8 cellular contexts compared by ENCODE assay signal in the genomic region with DNA sequence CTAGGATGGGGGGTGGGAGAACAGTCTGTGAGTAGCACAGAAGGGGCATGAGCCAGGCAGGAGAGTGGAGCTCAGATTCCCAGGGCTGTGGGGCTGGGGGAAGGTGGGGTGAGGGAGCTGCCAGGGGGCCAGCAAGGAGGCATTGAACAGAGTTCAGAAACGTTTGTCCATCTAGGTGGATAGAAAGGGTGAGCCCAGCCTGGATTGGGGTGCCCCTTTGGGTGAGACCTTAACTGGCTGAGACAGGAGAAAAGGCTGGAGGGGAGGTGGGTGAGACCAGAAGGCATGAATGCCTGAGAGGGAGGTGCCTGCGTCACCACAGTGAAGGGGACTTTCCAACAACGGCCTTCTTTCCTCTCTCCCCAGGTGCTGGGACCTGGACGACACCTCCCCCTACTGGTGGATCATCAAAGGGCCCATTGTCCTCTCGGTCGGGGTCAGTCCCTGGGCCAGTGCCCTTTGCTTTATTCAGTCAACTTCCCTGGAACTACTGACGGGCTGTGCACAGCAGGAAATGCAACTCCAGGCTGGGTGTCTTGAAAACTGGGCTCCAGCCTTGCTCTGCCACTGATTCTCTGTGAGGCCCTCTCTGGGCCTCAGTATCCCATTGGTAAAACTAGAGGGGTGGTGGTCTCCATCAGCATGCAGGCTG. TPM values are rescaled to one million over a fixed set of nuclear protein-coding genes. Genes with fewer than 3 reads are reported as not detected.
DNase-seq lines count a peak whose midpoint lies in the region; ATAC-seq and TF ChIP-seq lines count a peak whose summit lies in the region.

No MANE protein-coding gene starts in this region.

- WGBS in liver, result 17% methylated on average over 7 of the region's 7 CpGs
- WGBS in tibial nerve, 2 donors, result 24 to 28% methylated on average over 7 of the region's 7 CpGs

- no peaks in the 10 kb centered on the region for H3F3A ChIP-seq in PC-3 (ENCODE audit: low read length, unreplicated experiment)

- intact Hi-C loops in PC-3 (cut with micrococcal nuclease) (loop anchor here (5.0 kb wide), 1 partner anchor 227 kb away; no protein-coding TSS in a partner anchor), breast epithelium (cut with DNase I; ENCODE audit: low total_unique reads) (loop anchor here (10.0 kb wide), 2 partner anchors 170 to 1830 kb away; a partner anchor contains a TSS)

- no peak overlapping the region for H2AFZ ChIP-seq in PC-3 (ENCODE audit: low read length)

- no peaks in the 10 kb centered on the region for H3K9me2 ChIP-seq in PC-3 (replicated peaks; ENCODE audit: low read length)

- no peaks in the 10 kb centered on the region for H3K79me2 ChIP-seq in PC-3 (ENCODE audit: low read length)

- no peak overlapping the region for H3K9ac ChIP-seq in PC-3 (ENCODE audit: low read length)
- H3K9ac ChIP-seq in liver (ENCODE audit: low read depth in 1 of 2, low read length in 2 of 2), result no peak overlapping the region

- BruUV-seq in PC-3 (replicated peaks; lab: Mats Ljungman, UMichigan), result no TSS peak

- CTCF ChIA-PET in PC-3 (lab: Charles Lee), result interaction anchor here (0.6 kb wide), 1 partner anchor 9 kb away, joined by 5 read pairs; no protein-coding TSS in a partner anchor

- TF ChIP-seq POLR2A in breast epithelium (IDR thresholded peaks at IDR 0.05) (no peak), tibial nerve (IDR thresholded peaks at IDR 0.05) (no peak)

- peak; percentile 79 to 82 for TF ChIP-seq RAD21 in liver (IDR thresholded peaks at IDR 0.05)

- H3K4me3 ChIP-seq in PC-3 (ENCODE audit: low read length) (no peak overlapping the region), breast epithelium (no peak overlapping the region), liver (ENCODE audit: low read depth in 1 of 3, low read length in 3 of 3) (no peak overlapping the region), tibial nerve (no peak overlapping the region)

- TF ChIP-seq EP300 in tibial nerve (IDR thresholded peaks at IDR 0.05), result no peak

- DNase-seq in Daoy (ENCODE audit: low read depth) (peak; percentile 94), PC-3 (peak; percentile 69), breast epithelium (ENCODE audit: low spot score in 2 of 2) (no peak), tibial nerve (ENCODE audit: low spot score in 2 of 2) (peak in 1 of 2 donors; percentile 28), cerebellar nuclear complex (lab: John Stamatoyannopoulos, UW) (no peak)

- H3K27ac ChIP-seq in PC-3 (ENCODE audit: low read length), result no peak overlapping the region
- no peak overlapping the region for H3K27ac ChIP-seq in breast epithelium
- no peak overlapping the region for H3K27ac ChIP-seq in liver (ENCODE audit: low read depth in 1 of 2, low read length in 2 of 2)
- H3K27ac ChIP-seq in tibial nerve, result no peak overlapping the region

- H3K9me3 ChIP-seq in PC-3 (ENCODE audit: low read length), result no peaks in the 10 kb centered on the region
- H3K9me3 ChIP-seq in breast epithelium, result no peaks in the 10 kb centered on the region
- H3K9me3 ChIP-seq in liver (ENCODE audit: control insufficient read depth in 4 of 4, low read length in 3 of 4), result no peaks in the 10 kb centered on the region
- no peaks in the 10 kb centered on the region for H3K9me3 ChIP-seq in tibial nerve

- H3K4me1 ChIP-seq in PC-3 (ENCODE audit: insufficient read depth, low read length) (peaks cover 8% of the 10 kb centered on the region; the same call in 1 of the 2 replicates), breast epithelium (no peaks in the 10 kb centered on the region), liver (ENCODE audit: control insufficient read depth in 4 of 4, insufficient read depth in 4 of 4, low read length in 3 of 4) (peaks cover 0 to 7% (median 1%) of the 10 kb centered on the region in 4 donors), tibial nerve (peaks cover 0 to 12% (median 0%) of the 10 kb centered on the region in 4 donors)

- peak; percentile 82 for TF ChIP-seq CTCF in PC-3 (conservative IDR thresholded peaks at IDR 0.05; ENCODE audit: low read depth, low read length)
- peak; percentile 39 to 50 (median 47) for TF ChIP-seq CTCF in breast epithelium (IDR thresholded peaks at IDR 0.05)
- peak; percentile 64 for TF ChIP-seq CTCF in liver (IDR thresholded peaks at IDR 0.05; ENCODE audit: low read depth, low read length, missing input control)
- peak; percentile 37 to 59 (median 39) for TF ChIP-seq CTCF in tibial nerve (IDR thresholded peaks at IDR 0.05)

- H3K27me3 ChIP-seq in PC-3 (ENCODE audit: low read length) (peaks cover 14% of the 10 kb centered on the region; the same call in 1 of the 2 replicates), breast epithelium (no peaks in the 10 kb centered on the region), liver (ENCODE audit: control insufficient read depth in 4 of 4, insufficient read depth in 4 of 4, low read length in 3 of 4) (no peaks in the 10 kb centered on the region), tibial nerve (peaks cover 0 to 9% of the 10 kb centered on the region in 2 donors)

- H3K36me3 ChIP-seq in PC-3 (ENCODE audit: low read depth, low read length) (no peaks in the 10 kb centered on the region), breast epithelium (no peaks in the 10 kb centered on the region), liver (ENCODE audit: control insufficient read depth in 4 of 4, insufficient read depth in 3 of 4, low read depth in 1 of 4, low read length in 3 of 4) (no peaks in the 10 kb centered on the region), tibial nerve (no peaks in the 10 kb centered on the region)

- ATAC-seq in GM19372 (IDR thresholded peaks at IDR 0.05; ENCODE audit: low read depth, unreplicated experiment), result peak; percentile 96
- ATAC-seq in HG03159 (IDR thresholded peaks at IDR 0.05; ENCODE audit: unreplicated experiment), result peak; percentile 96
- ATAC-seq in PC-3, result peak; percentile 67

- no peak overlapping the region for H3K4me2 ChIP-seq in PC-3 (ENCODE audit: low read length)

- POLR2A ChIA-PET in PC-3 (lab: Charles Lee; ENCODE audit: unreplicated experiment), result no interaction called here

- H4K20me1 ChIP-seq in PC-3 (ENCODE audit: low read length), result no peaks in the 10 kb centered on the region

TF ChIP-seq in liver, 16 proteins besides CTCF, POLR2A, EP300 and RAD21:
- TF ChIP-seq EGR1 (IDR thresholded peaks at IDR 0.05; ENCODE audit: low read depth in 2 of 2) (no peak), SP1 (IDR thresholded peaks at IDR 0.05) (peak; percentile 24), RXRA (IDR thresholded peaks at IDR 0.05) (peak; percentile 84 to 90), TAF1 (conservative IDR thresholded peaks at IDR 0.05) (no peak), HNF4G (IDR thresholded peaks at IDR 0.05) (no peak), HNF4A (conservative IDR thresholded peaks at IDR 0.05) (peak; percentile 42 to 61), NR2F2 (IDR thresholded peaks at IDR 0.05) (peak; percentile 72), YY1 (IDR thresholded peaks at IDR 0.05) (no peak)
- TF ChIP-seq, protein P1, sequence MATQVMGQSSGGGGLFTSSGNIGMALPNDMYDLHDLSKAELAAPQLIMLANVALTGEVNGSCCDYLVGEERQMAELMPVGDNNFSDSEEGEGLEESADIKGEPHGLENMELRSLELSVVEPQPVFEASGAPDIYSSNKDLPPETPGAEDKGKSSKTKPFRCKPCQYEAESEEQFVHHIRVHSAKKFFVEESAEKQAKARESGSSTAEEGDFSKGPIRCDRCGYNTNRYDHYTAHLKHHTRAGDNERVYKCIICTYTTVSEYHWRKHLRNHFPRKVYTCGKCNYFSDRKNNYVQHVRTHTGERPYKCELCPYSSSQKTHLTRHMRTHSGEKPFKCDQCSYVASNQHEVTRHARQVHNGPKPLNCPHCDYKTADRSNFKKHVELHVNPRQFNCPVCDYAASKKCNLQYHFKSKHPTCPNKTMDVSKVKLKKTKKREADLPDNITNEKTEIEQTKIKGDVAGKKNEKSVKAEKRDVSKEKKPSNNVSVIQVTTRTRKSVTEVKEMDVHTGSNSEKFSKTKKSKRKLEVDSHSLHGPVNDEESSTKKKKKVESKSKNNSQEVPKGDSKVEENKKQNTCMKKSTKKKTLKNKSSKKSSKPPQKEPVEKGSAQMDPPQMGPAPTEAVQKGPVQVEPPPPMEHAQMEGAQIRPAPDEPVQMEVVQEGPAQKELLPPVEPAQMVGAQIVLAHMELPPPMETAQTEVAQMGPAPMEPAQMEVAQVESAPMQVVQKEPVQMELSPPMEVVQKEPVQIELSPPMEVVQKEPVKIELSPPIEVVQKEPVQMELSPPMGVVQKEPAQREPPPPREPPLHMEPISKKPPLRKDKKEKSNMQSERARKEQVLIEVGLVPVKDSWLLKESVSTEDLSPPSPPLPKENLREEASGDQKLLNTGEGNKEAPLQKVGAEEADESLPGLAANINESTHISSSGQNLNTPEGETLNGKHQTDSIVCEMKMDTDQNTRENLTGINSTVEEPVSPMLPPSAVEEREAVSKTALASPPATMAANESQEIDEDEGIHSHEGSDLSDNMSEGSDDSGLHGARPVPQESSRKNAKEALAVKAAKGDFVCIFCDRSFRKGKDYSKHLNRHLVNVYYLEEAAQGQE (IDR thresholded peaks at IDR 0.05), result no peak
- TF ChIP-seq, protein P2, sequence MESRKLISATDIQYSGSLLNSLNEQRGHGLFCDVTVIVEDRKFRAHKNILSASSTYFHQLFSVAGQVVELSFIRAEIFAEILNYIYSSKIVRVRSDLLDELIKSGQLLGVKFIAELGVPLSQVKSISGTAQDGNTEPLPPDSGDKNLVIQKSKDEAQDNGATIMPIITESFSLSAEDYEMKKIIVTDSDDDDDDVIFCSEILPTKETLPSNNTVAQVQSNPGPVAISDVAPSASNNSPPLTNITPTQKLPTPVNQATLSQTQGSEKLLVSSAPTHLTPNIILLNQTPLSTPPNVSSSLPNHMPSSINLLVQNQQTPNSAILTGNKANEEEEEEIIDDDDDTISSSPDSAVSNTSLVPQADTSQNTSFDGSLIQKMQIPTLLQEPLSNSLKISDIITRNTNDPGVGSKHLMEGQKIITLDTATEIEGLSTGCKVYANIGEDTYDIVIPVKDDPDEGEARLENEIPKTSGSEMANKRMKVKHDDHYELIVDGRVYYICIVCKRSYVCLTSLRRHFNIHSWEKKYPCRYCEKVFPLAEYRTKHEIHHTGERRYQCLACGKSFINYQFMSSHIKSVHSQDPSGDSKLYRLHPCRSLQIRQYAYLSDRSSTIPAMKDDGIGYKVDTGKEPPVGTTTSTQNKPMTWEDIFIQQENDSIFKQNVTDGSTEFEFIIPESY (IDR thresholded peaks at IDR 0.05), result no peak

RNA-seq across cellular contexts. Expression of a gene that starts 11.0 kb away (rescaled TPM):
- not detected in 2 replicates for total RNA-seq in Daoy (2014; rRNA removed; shearing (Covaris generic))
- total RNA-seq in PC-3 (2014; rRNA removed), result not detected in 2 replicates
- not detected for total RNA-seq in breast epithelium
- total RNA-seq in liver, result under 1 TPM in 1 of 2 donors, not detected in 1; 0.50 TPM
- polyA plus RNA-seq in liver, result under 1 TPM in 1 of 2 donors, not detected in 1; 0.46 TPM
- total RNA-seq in tibial nerve, result not detected

Comparison
In these comparisons a context has a peak if more than half of its experiments do, and no peak if none do; other contexts are left out.
1. DNase-seq: peak in Daoy (single experiment) and PC-3 (single experiment); none in breast epithelium (0 of 2) and cerebellar nuclear complex (0 of 2).
2. Peak in every context shown above with its lines, with median percentiles within 50 percentile points of each other: ATAC-seq and CTCF ChIP-seq.